Comparison of ENCODE assay signal across 9 cellular contexts in the genomic region with DNA sequence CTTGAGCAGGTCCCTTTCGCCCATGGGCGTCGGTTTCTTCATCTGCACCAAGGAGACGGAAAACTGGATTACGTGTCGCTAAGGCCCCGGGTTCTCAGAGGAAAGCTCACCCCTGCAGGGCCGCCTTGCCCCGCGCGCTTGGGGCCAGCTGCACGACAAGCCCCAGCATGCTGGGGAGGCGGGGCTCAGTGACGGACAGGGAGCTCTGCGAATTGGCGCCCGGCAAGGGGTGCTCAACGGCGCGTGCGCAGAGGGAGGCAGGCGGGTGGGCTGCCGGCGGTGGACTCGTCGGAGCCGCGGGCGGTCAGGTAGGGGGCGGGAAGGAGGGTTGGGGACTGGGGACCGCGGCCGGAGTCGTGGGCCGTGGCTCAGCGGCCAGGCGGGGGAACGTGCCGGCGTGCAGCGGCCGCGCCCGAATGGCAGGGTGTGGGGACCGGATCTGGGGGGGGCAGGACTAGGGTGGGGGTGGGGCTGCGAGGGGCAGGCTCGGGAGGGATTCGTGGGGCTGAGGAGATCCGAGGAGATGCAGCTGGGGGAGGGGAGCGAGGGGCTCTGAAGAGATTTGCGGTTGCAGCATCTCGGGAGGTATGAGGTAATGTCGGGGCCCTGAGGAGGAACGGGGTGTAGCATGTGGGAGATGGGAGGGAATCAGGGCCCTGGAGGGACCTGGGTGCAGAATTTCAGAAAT. TPM values are rescaled to one million over a fixed set of nuclear protein-coding genes. Genes with fewer than 3 reads are reported as not detected.
DNase-seq lines count a peak whose midpoint lies in the region; ATAC-seq, FAIRE-seq and TF ChIP-seq lines count a peak whose summit lies in the region.
"Had no signal": no experiment of that assay in that cellular context is flagged by ENCODE, and none has a peak within 500 bp of the region (broad histone marks: within the 10 kb centered on the region; RNA-seq: fewer than 3 reads in every experiment).

Gene TRIM32 (plus strand): TSS at position 232 of the 688 bp plus-strand sequence. CDS start 10,438 bp downstream, outside the sequence.

- no peaks in the 10 kb centered on the region for H4K20me1 ChIP-seq in HepG2 (ENCODE audit: insufficient read depth, low read length)

- intact Hi-C loops in HepG2 (cut with micrococcal nuclease; ENCODE audit: unreplicated experiment) = loop anchor here (5.0 kb wide), 1 partner anchor 745 kb away; no protein-coding TSS in a partner anchor

- no peak for TF ChIP-seq RAD21 in HepG2 (CRISPR knock-in tag; IDR thresholded peaks at IDR 0.05)

- H3K4me3 ChIP-seq in BJ (ENCODE audit: low read depth, low read length) (peak within 1 kb of the TSS; percentile 88), HepG2 (replicated peaks in 1 of 3; ENCODE audit: insufficient read depth in 1 of 3, low read depth in 2 of 3, low read length in 3 of 3) (peak within 1 kb of the TSS; percentile 81 to 91 (median 83))

- peak within 1 kb of the TSS; percentile 82 for H3K9ac ChIP-seq in HepG2 (ENCODE audit: insufficient read depth, low read depth, low read length)

- peak within 1 kb of the TSS; percentile 99 for H2AFZ ChIP-seq in HepG2 (ENCODE audit: low read length)

- no TSS peak for BruUV-seq in HepG2 (replicated peaks; lab: Mats Ljungman, UMichigan)

- H3K36me3 ChIP-seq in BJ (ENCODE audit: control insufficient read depth, insufficient read depth, low read length) (no peaks in the 10 kb centered on the region), HepG2 (replicated peaks in 1 of 2; ENCODE audit: control insufficient read depth in 1 of 2, insufficient read depth in 2 of 2, low read length in 2 of 2) (no peaks in the 10 kb centered on the region)

- FAIRE-seq in GM19239 (lab: Jason Lieb, UNC) (peak; percentile 88), HepG2 (lab: Jason Lieb, UNC) (peak; percentile 42)
- FAIRE-seq: colon had no signal

- DNase-seq in BJ (ENCODE audit: low read depth) (peak; percentile 31), GM19239 (ENCODE audit: insufficient read length, low spot score) (peak; percentile 82), NCI-H526 treated with DMSO at 0.1 percent for 48 hours (lab: John Stamatoyannopoulos, UW) (peak; percentile 45), dermis microvascular lymphatic vessel endothelial cell (ENCODE audit: low read depth in 2 of 2) (peak; percentile 58 to 87), HepG2 (ENCODE audit: low spot score) (peak; percentile 86)
- peak; percentile 91 to 92 for DNase-seq in activated CD4-positive, alpha-beta T cell treated with anti-CD3 and anti-CD28 coated beads, Interleukin-2, amount 50 U/mL, for 4 hours
- DNase-seq in stimulated activated CD4-positive, alpha-beta T cell treated with anti-CD3 and anti-CD28 coated beads, Interleukin-4, amount 100 ng/mL, for 1 hour = peak; percentile 97

- H3K4me1 ChIP-seq in HepG2 (ENCODE audit: insufficient read depth, low read length) = peaks cover 64% of the 10 kb centered on the region

- TF ChIP-seq CTCF in BJ (IDR thresholded peaks at IDR 0.05; ENCODE audit: insufficient read depth, low read depth, low read length) (no peak), HepG2 (CRISPR knock-in tag; IDR thresholded peaks at IDR 0.05) (no peak)

- H3K9me3 ChIP-seq in HepG2 (ENCODE audit: low read length) = peaks cover 5% of the 10 kb centered on the region; the same call in 1 of the 2 replicates

- H3K79me2 ChIP-seq in HepG2 (ENCODE audit: insufficient read depth, low read length) = peaks cover 23% of the 10 kb centered on the region

- TF ChIP-seq EP300 in HepG2 (IDR thresholded peaks at IDR 0.05; ENCODE audit: low read depth in 2 of 2, low read length in 2 of 2) = no peak
- TF ChIP-seq EP300 in HepG2 (CRISPR knock-in tag; IDR thresholded peaks at IDR 0.05; ENCODE audit: borderline replicate concordance) = no peak; the same call in 1 of the 2 replicates

- ATAC-seq in HG03439 (IDR thresholded peaks at IDR 0.05; ENCODE audit: unreplicated experiment) (peak; percentile 100), HepG2 (peak; percentile 98)

- H3K27ac ChIP-seq in HepG2 (ENCODE audit: extremely low read length, insufficient read depth, low read length) = peak within 1 kb of the TSS; percentile 66

- CTCF ChIA-PET in BJ (lab: Yijun Ruan, JAX) (interaction anchor here (1.4 kb wide), 1 partner anchor 22 kb away, joined by 3 read pairs; no protein-coding TSS in a partner anchor), HepG2 (lab: Yijun Ruan, JAX; ENCODE audit: low intra/inter-chr PET ratio, low total read pairs) (no interaction called here)

- H3K27me3 ChIP-seq in BJ (ENCODE audit: control insufficient read depth, insufficient read depth, low read length) (no peaks in the 10 kb centered on the region), HepG2 (ENCODE audit: control insufficient read depth in 1 of 2, insufficient read depth in 2 of 2, low read length in 2 of 2) (no peaks in the 10 kb centered on the region; a peak in 1 of 5 replicates)

- peak within 1 kb of the TSS; percentile 95 for H3K4me2 ChIP-seq in HepG2 (ENCODE audit: low read depth, low read length)

- in situ Hi-C loops in HepG2 (cut with HindIII; ENCODE audit: extremely low pct_ligation_motif_present, low pct_unique_long_range_greater_than_20kb) = no loop called here

- peak; percentile 47 to 90; a peak in 3 of 4 replicates for TF ChIP-seq POLR2A in HepG2 (IDR thresholded peaks at IDR 0.05; ENCODE audit: insufficient read depth in 1 of 2, low read depth in 2 of 2, low read length in 2 of 2)

- POLR2A ChIA-PET in BJ (lab: Charles Lee) = interaction anchor here (0.6 kb wide), 1 partner anchor 41 kb away, joined by 3 read pairs; no protein-coding TSS in a partner anchor
- POLR2A ChIA-PET in HepG2 (lab: Yijun Ruan, JAX) = interaction anchor here (0.6 to 2.0 kb wide), 8 partner anchors 10 to 743 kb away, joined by 3 to 8 read pairs (median 4); no protein-coding TSS in a partner anchor

- 2% methylated on average over 25 of the region's 54 CpGs for WGBS in HepG2 (ENCODE audit: low lambda C conversion rate)

TF ChIP-seq in HepG2, 621 proteins besides CTCF, POLR2A, EP300 and RAD21 (continues in another document):
- TF ChIP-seq, protein P1, sequence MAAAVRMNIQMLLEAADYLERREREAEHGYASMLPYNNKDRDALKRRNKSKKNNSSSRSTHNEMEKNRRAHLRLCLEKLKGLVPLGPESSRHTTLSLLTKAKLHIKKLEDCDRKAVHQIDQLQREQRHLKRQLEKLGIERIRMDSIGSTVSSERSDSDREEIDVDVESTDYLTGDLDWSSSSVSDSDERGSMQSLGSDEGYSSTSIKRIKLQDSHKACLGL (CRISPR knock-in tag; IDR thresholded peaks at IDR 0.05) = peak; percentile 64; the same call in 1 of the 2 replicates
- peak; percentile 19; the same call in 1 of the 2 replicates for TF ChIP-seq PPARG (CRISPR knock-in tag; conservative IDR thresholded peaks at IDR 0.05)
- TF ChIP-seq KDM2A (CRISPR knock-in tag; IDR thresholded peaks at IDR 0.05; ENCODE audit: borderline replicate concordance, low read depth) = peak; percentile 57; the same call in 1 of the 2 replicates
- TF ChIP-seq ETV5 (CRISPR knock-in tag; IDR thresholded peaks at IDR 0.05; ENCODE audit: borderline replicate concordance) = peak; percentile 10; the same call in 1 of the 2 replicates
- TF ChIP-seq, protein P2, sequence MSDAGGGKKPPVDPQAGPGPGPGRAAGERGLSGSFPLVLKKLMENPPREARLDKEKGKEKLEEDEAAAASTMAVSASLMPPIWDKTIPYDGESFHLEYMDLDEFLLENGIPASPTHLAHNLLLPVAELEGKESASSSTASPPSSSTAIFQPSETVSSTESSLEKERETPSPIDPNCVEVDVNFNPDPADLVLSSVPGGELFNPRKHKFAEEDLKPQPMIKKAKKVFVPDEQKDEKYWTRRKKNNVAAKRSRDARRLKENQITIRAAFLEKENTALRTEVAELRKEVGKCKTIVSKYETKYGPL (CRISPR knock-in tag; IDR thresholded peaks at IDR 0.05) = no peak
- peak; percentile 76; the same call in 1 of the 2 replicates for TF ChIP-seq ZNF747 (CRISPR knock-in tag; IDR thresholded peaks at IDR 0.05; ENCODE audit: borderline replicate concordance)
- peak; percentile 59; the same call in 1 of the 2 replicates for TF ChIP-seq IKZF5 (CRISPR knock-in tag; IDR thresholded peaks at IDR 0.05)
- no peak for TF ChIP-seq SOX5 (CRISPR knock-in tag; IDR thresholded peaks at IDR 0.05; ENCODE audit: borderline replicate concordance)

RNA-seq across cellular contexts. Expression of gene TRIM32, which starts in this region (rescaled TPM):
- polyA plus RNA-seq in BJ (2011; rRNA removed) (31.5 and 35.1 TPM in 2 replicates), HepG2 (2011; rRNA removed) (6.5 and 6.9 TPM in 2 replicates)
- 69.9 and 74.7 TPM in 2 replicates for polyA minus RNA-seq in BJ (2011; rRNA and poly(A)+ RNA removed)
- total RNA-seq in dermis microvascular lymphatic vessel endothelial cell (12.7 and 16.4 TPM in 2 replicates), HepG2 (2016; rRNA removed; fragmentation: Illumina TruSeq; extraction: Trizol) (7.7 and 11.6 TPM in 2 replicates)
- total RNA-seq in HepG2 (2016; cell fraction: cytosol; rRNA removed; fragmentation: Illumina TruSeq; extraction: Trizol; ENCODE audit: low read depth) = 1.0 and 1.9 TPM in 2 replicates
- total RNA-seq in HepG2 (2016; cell fraction: insoluble cytoplasmic fraction; rRNA removed; fragmentation: Illumina TruSeq; extraction: Trizol) = 8.8 and 12.5 TPM in 2 replicates
- 3.9 and 4.2 TPM in 2 replicates for total RNA-seq in HepG2 (2016; cell fraction: membrane; rRNA removed; fragmentation: Illumina TruSeq; extraction: Trizol)
- total RNA-seq in HepG2 (2016; cell fraction: nucleus; rRNA removed; fragmentation: Illumina TruSeq; extraction: Trizol) = 7.1 and 8.6 TPM in 2 replicates
- 4.4 and 6.4 TPM in 2 replicates for polyA plus RNA-seq in HepG2 (2011; cell fraction: cytosol; rRNA removed)
- 8.4 and 8.9 TPM in 2 replicates for polyA plus RNA-seq in HepG2 (2011; cell fraction: nucleus; rRNA removed)
- polyA plus RNA-seq in HepG2 (2012) = 4.1 and 5.1 TPM in 2 replicates
- polyA plus RNA-seq in HepG2 (2016; cell fraction: cytosol; fragmentation: Illumina TruSeq; extraction: Trizol; ENCODE audit: low read depth) = 0.52 and 0.58 TPM in 2 replicates
- polyA plus RNA-seq in HepG2 (2016; cell fraction: insoluble cytoplasmic fraction; fragmentation: Illumina TruSeq; extraction: Trizol; ENCODE audit: low read depth) = 8.0 and 9.9 TPM in 2 replicates
- 1.6 and 2.2 TPM in 2 replicates for polyA plus RNA-seq in HepG2 (2016; cell fraction: membrane; fragmentation: Illumina TruSeq; extraction: Trizol; ENCODE audit: low read depth)
- 6.8 and 7.6 TPM in 2 replicates for polyA plus RNA-seq in HepG2 (2016; cell fraction: nucleus; fragmentation: Illumina TruSeq; extraction: Trizol; ENCODE audit: insufficient read depth, low read depth)
- 45.6 and 65.4 TPM in 2 replicates for polyA minus RNA-seq in HepG2 (2011; rRNA and poly(A)+ RNA removed; ENCODE audit: low replicate concordance)
- 7.4 and 9.6 TPM in 2 replicates for polyA minus RNA-seq in HepG2 (2011; cell fraction: cytosol; rRNA and poly(A)+ RNA removed)
- 24.2 and 30.6 TPM in 2 replicates for polyA minus RNA-seq in HepG2 (2011; cell fraction: nucleus; rRNA and poly(A)+ RNA removed)

Comparison
In these comparisons a context has a peak if more than half of its experiments do, and no peak if none do; other contexts are left out.
1. Peak in every context shown above with its lines: DNase-seq, ATAC-seq, H3K4me3 ChIP-seq and H3K27ac ChIP-seq.
2. DNase-seq: peak in every context shown above with its lines; median percentile 97 in stimulated activated CD4-positive, alpha-beta T cell treated with anti-CD3 and anti-CD28 coated beads, Interleukin-4, amount 100 ng/mL, for 1 hour; 92 in activated CD4-positive, alpha-beta T cell treated with anti-CD3 and anti-CD28 coated beads, Interleukin-2, amount 50 U/mL, for 4 hours; 86 in HepG2; 82 in GM19239; 72 in dermis microvascular lymphatic vessel endothelial cell; 45 in NCI-H526 treated with DMSO at 0.1 percent for 48 hours; 31 in BJ.